Comparison of ENCODE assay signal across 1 cellular context in the genomic region with DNA sequence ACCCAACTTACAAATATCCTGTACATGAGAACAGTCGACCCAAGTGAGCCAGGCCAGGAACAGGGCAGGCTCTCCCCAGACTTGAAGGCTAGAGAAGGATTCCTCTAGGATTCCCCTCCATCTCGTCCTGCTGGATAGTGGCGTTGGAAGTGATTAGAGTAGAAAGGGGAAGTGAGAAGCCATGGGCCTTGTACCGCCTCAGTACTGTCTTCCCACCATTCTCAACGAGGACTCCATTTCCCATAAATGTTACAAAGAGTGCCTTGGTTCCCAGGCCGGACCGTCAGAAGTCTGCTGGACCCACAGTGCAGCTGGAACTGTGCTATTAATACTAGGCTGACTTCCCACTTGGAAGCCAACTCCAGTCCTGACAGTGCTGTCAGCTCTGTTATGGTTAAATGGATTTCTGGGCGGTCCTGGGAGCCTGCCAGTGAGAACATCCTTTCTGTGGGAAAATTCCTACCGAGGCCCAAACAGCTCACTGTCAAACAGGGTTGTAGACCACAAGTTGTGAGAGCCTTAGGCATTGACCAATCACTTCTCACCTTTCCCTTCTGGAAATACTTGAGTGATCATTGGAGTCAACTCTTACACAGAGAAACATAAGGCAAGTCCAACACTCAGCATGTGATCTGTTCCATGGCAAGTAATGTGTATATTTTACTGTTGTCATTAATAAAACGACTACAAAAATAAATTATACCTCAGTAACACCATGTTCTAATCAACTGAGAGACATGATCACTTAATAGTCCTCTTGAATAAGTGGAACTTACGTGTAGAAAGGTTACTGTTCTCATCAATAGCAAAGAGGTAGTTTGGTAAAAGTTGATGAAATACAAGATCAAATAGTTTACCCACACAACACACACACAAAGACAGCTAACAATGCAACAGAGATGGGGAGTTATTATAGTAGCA.
TF ChIP-seq lines count a peak whose summit lies in the region.

No MANE protein-coding gene starts in this region.

TF ChIP-seq in SK-N-SH treated with all-trans-retinoic acid at 6 μM for 48 hours, 23 proteins besides CTCF, POLR2A, EP300 and RAD21 (continued from another document):
- TF ChIP-seq, protein P1, sequence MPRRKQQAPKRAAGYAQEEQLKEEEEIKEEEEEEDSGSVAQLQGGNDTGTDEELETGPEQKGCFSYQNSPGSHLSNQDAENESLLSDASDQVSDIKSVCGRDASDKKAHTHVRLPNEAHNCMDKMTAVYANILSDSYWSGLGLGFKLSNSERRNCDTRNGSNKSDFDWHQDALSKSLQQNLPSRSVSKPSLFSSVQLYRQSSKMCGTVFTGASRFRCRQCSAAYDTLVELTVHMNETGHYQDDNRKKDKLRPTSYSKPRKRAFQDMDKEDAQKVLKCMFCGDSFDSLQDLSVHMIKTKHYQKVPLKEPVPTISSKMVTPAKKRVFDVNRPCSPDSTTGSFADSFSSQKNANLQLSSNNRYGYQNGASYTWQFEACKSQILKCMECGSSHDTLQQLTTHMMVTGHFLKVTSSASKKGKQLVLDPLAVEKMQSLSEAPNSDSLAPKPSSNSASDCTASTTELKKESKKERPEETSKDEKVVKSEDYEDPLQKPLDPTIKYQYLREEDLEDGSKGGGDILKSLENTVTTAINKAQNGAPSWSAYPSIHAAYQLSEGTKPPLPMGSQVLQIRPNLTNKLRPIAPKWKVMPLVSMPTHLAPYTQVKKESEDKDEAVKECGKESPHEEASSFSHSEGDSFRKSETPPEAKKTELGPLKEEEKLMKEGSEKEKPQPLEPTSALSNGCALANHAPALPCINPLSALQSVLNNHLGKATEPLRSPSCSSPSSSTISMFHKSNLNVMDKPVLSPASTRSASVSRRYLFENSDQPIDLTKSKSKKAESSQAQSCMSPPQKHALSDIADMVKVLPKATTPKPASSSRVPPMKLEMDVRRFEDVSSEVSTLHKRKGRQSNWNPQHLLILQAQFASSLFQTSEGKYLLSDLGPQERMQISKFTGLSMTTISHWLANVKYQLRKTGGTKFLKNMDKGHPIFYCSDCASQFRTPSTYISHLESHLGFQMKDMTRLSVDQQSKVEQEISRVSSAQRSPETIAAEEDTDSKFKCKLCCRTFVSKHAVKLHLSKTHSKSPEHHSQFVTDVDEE (CRISPR knock-in tag; IDR thresholded peaks at IDR 0.05): no peak
- TF ChIP-seq OSR1 (CRISPR knock-in tag; IDR thresholded peaks at IDR 0.05): no peak
- TF ChIP-seq ZFP3 (CRISPR knock-in tag; IDR thresholded peaks at IDR 0.05): no peak
- no peak for TF ChIP-seq ZNF565 (CRISPR knock-in tag; conservative IDR thresholded peaks at IDR 0.05; ENCODE audit: low read depth)
- TF ChIP-seq ZFP30 (CRISPR knock-in tag; IDR thresholded peaks at IDR 0.05): no peak
- no peak for TF ChIP-seq ZNF70 (CRISPR knock-in tag; IDR thresholded peaks at IDR 0.05)
- TF ChIP-seq ISL1 (CRISPR knock-in tag; IDR thresholded peaks at IDR 0.05): no peak
- TF ChIP-seq, protein P2, sequence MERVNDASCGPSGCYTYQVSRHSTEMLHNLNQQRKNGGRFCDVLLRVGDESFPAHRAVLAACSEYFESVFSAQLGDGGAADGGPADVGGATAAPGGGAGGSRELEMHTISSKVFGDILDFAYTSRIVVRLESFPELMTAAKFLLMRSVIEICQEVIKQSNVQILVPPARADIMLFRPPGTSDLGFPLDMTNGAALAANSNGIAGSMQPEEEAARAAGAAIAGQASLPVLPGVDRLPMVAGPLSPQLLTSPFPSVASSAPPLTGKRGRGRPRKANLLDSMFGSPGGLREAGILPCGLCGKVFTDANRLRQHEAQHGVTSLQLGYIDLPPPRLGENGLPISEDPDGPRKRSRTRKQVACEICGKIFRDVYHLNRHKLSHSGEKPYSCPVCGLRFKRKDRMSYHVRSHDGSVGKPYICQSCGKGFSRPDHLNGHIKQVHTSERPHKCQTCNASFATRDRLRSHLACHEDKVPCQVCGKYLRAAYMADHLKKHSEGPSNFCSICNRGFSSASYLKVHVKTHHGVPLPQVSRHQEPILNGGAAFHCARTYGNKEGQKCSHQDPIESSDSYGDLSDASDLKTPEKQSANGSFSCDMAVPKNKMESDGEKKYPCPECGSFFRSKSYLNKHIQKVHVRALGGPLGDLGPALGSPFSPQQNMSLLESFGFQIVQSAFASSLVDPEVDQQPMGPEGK (CRISPR knock-in tag; IDR thresholded peaks at IDR 0.05; ENCODE audit: borderline replicate concordance): no peak
